In the genomic region with DNA sequence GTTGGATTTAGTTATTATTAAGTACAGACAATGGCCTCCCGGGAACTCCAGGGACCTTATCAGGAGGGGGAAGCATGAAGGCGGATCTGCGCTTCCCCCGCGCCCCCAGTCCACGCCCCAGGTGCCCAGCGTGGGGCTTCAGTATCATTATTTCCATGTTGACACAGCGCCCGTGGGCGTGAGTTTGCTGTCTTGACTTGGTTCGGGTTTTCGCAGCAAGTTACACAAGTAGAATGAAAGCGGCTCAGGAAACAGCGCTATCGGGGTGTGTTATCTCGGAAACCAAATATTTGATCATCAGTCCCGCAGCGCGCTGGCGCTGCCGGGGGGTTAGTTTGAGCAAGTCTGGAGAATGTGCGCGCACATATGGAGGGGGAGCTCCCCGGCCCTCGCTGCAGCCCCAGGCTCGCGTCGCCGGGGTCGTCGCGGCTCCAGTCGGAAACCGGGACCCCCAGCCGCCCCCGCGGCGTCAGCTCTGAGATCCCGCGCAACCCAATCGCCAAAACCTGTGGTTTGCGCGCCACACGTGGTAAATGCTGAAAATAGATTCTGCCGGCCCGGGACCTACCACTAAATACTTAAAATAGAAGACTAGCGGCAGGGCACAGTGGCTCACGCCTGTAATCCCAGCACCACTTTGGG, we compare ENCODE assay signal across 1 cellular context.
TF ChIP-seq lines count a peak whose summit lies in the region.

No MANE protein-coding gene starts in this region.

TF ChIP-seq in HEK293, 187 proteins besides CTCF, POLR2A, EP300 and RAD21 (continued from another document and continues in another):
- TF ChIP-seq, protein P1, sequence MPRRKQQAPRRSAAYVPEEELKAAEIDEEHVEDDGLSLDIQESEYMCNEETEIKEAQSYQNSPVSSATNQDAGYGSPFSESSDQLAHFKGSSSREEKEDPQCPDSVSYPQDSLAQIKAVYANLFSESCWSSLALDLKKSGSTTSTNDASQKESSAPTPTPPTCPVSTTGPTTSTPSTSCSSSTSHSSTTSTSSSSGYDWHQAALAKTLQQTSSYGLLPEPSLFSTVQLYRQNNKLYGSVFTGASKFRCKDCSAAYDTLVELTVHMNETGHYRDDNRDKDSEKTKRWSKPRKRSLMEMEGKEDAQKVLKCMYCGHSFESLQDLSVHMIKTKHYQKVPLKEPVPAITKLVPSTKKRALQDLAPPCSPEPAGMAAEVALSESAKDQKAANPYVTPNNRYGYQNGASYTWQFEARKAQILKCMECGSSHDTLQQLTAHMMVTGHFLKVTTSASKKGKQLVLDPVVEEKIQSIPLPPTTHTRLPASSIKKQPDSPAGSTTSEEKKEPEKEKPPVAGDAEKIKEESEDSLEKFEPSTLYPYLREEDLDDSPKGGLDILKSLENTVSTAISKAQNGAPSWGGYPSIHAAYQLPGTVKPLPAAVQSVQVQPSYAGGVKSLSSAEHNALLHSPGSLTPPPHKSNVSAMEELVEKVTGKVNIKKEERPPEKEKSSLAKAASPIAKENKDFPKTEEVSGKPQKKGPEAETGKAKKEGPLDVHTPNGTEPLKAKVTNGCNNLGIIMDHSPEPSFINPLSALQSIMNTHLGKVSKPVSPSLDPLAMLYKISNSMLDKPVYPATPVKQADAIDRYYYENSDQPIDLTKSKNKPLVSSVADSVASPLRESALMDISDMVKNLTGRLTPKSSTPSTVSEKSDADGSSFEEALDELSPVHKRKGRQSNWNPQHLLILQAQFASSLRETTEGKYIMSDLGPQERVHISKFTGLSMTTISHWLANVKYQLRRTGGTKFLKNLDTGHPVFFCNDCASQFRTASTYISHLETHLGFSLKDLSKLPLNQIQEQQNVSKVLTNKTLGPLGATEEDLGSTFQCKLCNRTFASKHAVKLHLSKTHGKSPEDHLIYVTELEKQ (tag by site-specific recombination; IDR thresholded peaks at IDR 0.05; ENCODE audit: borderline replicate concordance): no peak
- TF ChIP-seq ZSCAN23 (tag by site-specific recombination; IDR thresholded peaks at IDR 0.05): no peak
- TF ChIP-seq ZFP3 (tag by site-specific recombination; IDR thresholded peaks at IDR 0.05; ENCODE audit: low read depth): no peak
- peak; percentile 99 for TF ChIP-seq ZFHX2 (tag by site-specific recombination; conservative IDR thresholded peaks at IDR 0.05)
- TF ChIP-seq ZNF292 (tag by site-specific recombination; IDR thresholded peaks at IDR 0.05; ENCODE audit: borderline replicate concordance, low read depth): no peak
- no peak for TF ChIP-seq ZNF391 (tag by site-specific recombination; IDR thresholded peaks at IDR 0.05; ENCODE audit: borderline replicate concordance, low read depth)
- 0 out of 2 replicates have a peak, but pooled peaks have one; percentile 15 for TF ChIP-seq SP7 (tag by site-specific recombination; IDR thresholded peaks at IDR 0.05)
- TF ChIP-seq ZBTB8A (tag by site-specific recombination; IDR thresholded peaks at IDR 0.05): peak; percentile 93
- TF ChIP-seq TRIM28 (IDR thresholded peaks at IDR 0.05; ENCODE audit: borderline replicate concordance, low read length): no peak
- TF ChIP-seq ZNF660 (tag by site-specific recombination; IDR thresholded peaks at IDR 0.05): no peak; the same call in 1 of the 2 replicates
- no peak for TF ChIP-seq ZNF658 (tag by site-specific recombination; IDR thresholded peaks at IDR 0.05)
- TF ChIP-seq, protein P2, sequence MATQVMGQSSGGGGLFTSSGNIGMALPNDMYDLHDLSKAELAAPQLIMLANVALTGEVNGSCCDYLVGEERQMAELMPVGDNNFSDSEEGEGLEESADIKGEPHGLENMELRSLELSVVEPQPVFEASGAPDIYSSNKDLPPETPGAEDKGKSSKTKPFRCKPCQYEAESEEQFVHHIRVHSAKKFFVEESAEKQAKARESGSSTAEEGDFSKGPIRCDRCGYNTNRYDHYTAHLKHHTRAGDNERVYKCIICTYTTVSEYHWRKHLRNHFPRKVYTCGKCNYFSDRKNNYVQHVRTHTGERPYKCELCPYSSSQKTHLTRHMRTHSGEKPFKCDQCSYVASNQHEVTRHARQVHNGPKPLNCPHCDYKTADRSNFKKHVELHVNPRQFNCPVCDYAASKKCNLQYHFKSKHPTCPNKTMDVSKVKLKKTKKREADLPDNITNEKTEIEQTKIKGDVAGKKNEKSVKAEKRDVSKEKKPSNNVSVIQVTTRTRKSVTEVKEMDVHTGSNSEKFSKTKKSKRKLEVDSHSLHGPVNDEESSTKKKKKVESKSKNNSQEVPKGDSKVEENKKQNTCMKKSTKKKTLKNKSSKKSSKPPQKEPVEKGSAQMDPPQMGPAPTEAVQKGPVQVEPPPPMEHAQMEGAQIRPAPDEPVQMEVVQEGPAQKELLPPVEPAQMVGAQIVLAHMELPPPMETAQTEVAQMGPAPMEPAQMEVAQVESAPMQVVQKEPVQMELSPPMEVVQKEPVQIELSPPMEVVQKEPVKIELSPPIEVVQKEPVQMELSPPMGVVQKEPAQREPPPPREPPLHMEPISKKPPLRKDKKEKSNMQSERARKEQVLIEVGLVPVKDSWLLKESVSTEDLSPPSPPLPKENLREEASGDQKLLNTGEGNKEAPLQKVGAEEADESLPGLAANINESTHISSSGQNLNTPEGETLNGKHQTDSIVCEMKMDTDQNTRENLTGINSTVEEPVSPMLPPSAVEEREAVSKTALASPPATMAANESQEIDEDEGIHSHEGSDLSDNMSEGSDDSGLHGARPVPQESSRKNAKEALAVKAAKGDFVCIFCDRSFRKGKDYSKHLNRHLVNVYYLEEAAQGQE (tag by site-specific recombination; IDR thresholded peaks at IDR 0.05): no peak
- no peak for TF ChIP-seq ZNF169 (tag by site-specific recombination; IDR thresholded peaks at IDR 0.05)
- no peak for TF ChIP-seq HOXA7 (CRISPR knock-in tag; IDR thresholded peaks at IDR 0.05; ENCODE audit: borderline replicate concordance)
- TF ChIP-seq ZNF776 (tag by site-specific recombination; IDR thresholded peaks at IDR 0.05; ENCODE audit: borderline replicate concordance): no peak
- peak; percentile 30; the same call in 1 of the 2 replicates for TF ChIP-seq KLF9 (tag by site-specific recombination; IDR thresholded peaks at IDR 0.05; ENCODE audit: low read depth)
- TF ChIP-seq ZNF843 (tag by site-specific recombination; IDR thresholded peaks at IDR 0.05): no peak
- no peak for TF ChIP-seq WT1 (tag by site-specific recombination; IDR thresholded peaks at IDR 0.05)
- no peak; the same call in 1 of the 2 replicates for TF ChIP-seq ZNF561 (tag by site-specific recombination; IDR thresholded peaks at IDR 0.05; ENCODE audit: borderline replicate concordance)
- TF ChIP-seq, protein P3, sequence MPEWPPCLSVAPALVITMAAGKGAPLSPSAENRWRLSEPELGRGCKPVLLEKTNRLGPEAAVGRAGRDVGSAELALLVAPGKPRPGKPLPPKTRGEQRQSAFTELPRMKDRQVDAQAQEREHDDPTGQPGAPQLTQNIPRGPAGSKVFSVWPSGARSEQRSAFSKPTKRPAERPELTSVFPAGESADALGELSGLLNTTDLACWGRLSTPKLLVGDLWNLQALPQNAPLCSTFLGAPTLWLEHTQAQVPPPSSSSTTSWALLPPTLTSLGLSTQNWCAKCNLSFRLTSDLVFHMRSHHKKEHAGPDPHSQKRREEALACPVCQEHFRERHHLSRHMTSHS (tag by site-specific recombination; IDR thresholded peaks at IDR 0.05): no peak
- no peak for TF ChIP-seq ZNF433 (tag by site-specific recombination; IDR thresholded peaks at IDR 0.05; ENCODE audit: low read depth)
- TF ChIP-seq ZSCAN16 (tag by site-specific recombination; IDR thresholded peaks at IDR 0.05): no peak
- TF ChIP-seq ZNF530 (tag by site-specific recombination; IDR thresholded peaks at IDR 0.05; ENCODE audit: low read depth): no peak
- no peak for TF ChIP-seq PRDM1 (tag by site-specific recombination; IDR thresholded peaks at IDR 0.05)
- TF ChIP-seq, protein P4, sequence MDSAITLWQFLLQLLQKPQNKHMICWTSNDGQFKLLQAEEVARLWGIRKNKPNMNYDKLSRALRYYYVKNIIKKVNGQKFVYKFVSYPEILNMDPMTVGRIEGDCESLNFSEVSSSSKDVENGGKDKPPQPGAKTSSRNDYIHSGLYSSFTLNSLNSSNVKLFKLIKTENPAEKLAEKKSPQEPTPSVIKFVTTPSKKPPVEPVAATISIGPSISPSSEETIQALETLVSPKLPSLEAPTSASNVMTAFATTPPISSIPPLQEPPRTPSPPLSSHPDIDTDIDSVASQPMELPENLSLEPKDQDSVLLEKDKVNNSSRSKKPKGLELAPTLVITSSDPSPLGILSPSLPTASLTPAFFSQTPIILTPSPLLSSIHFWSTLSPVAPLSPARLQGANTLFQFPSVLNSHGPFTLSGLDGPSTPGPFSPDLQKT (IDR thresholded peaks at IDR 0.05; ENCODE audit: borderline replicate concordance, low read depth, low read length): no peak
- TF ChIP-seq, protein P5, sequence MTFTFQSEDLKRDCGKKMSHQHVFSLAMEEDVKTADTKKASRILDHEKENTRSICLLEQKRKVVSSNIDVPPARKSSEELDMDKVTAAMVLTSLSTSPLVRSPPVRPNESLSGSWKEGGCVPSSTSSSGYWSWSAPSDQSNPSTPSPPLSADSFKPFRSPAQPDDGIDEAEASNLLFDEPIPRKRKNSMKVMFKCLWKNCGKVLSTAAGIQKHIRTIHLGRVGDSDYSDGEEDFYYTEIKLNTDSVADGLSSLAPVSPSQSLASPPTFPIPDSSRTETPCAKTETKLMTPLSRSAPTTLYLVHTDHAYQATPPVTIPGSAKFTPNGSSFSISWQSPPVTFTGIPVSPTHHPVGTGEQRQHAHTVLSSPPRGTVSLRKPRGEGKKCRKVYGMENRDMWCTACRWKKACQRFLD (tag by site-specific recombination; IDR thresholded peaks at IDR 0.05): no peak
- no peak for TF ChIP-seq ZNF555 (tag by site-specific recombination; conservative IDR thresholded peaks at IDR 0.05)
- TF ChIP-seq ZNF76 (tag by site-specific recombination; IDR thresholded peaks at IDR 0.05; ENCODE audit: borderline replicate concordance, low read depth): no peak
- TF ChIP-seq ZNF549 (tag by site-specific recombination; IDR thresholded peaks at IDR 0.05): no peak
- no peak for TF ChIP-seq ZNF274 (IDR thresholded peaks at IDR 0.05; ENCODE audit: low read length)
- TF ChIP-seq ZNF274 (tag by site-specific recombination; IDR thresholded peaks at IDR 0.05; ENCODE audit: borderline replicate concordance): no peak
- TF ChIP-seq ZNF133 (tag by site-specific recombination; IDR thresholded peaks at IDR 0.05): no peak
- no peak for TF ChIP-seq ZNF138 (tag by site-specific recombination; IDR thresholded peaks at IDR 0.05; ENCODE audit: borderline replicate concordance)
- no peak for TF ChIP-seq ZNF266 (tag by site-specific recombination; IDR thresholded peaks at IDR 0.05; ENCODE audit: low read depth)
- TF ChIP-seq HOXD13 (CRISPR knock-in tag; IDR thresholded peaks at IDR 0.05; ENCODE audit: borderline replicate concordance): no peak
- no peak for TF ChIP-seq ZNF175 (tag by site-specific recombination; IDR thresholded peaks at IDR 0.05)
- no peak for TF ChIP-seq ZNF610 (tag by site-specific recombination; IDR thresholded peaks at IDR 0.05; ENCODE audit: borderline replicate concordance)
- TF ChIP-seq SETDB1 (IDR thresholded peaks at IDR 0.05; ENCODE audit: insufficient read length, low read length): no peak
- 0 out of 2 replicates have a peak, but pooled peaks have one; percentile 16 for TF ChIP-seq ZNF24 (tag by site-specific recombination; IDR thresholded peaks at IDR 0.05)
- no peak for TF ChIP-seq GLI4 (tag by site-specific recombination; IDR thresholded peaks at IDR 0.05)
- peak; percentile 94 for TF ChIP-seq ZIC2 (tag by site-specific recombination; IDR thresholded peaks at IDR 0.05)
- no peak for TF ChIP-seq SCRT1 (tag by site-specific recombination; IDR thresholded peaks at IDR 0.05; ENCODE audit: borderline replicate concordance)
- no peak for TF ChIP-seq ZNF626 (tag by site-specific recombination; IDR thresholded peaks at IDR 0.05)
- TF ChIP-seq, protein P6, sequence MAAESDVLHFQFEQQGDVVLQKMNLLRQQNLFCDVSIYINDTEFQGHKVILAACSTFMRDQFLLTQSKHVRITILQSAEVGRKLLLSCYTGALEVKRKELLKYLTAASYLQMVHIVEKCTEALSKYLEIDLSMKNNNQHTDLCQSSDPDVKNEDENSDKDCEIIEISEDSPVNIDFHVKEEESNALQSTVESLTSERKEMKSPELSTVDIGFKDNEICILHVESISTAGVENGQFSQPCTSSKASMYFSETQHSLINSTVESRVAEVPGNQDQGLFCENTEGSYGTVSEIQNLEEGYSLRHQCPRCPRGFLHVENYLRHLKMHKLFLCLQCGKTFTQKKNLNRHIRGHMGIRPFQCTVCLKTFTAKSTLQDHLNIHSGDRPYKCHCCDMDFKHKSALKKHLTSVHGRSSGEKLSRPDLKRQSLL (tag by site-specific recombination; IDR thresholded peaks at IDR 0.05): no peak
- TF ChIP-seq ZNF529 (tag by site-specific recombination; IDR thresholded peaks at IDR 0.05; ENCODE audit: insufficient replicate concordance): no peak
- TF ChIP-seq SCRT2 (tag by site-specific recombination; IDR thresholded peaks at IDR 0.05): peak; percentile 16; the same call in 1 of the 2 replicates
- TF ChIP-seq KLF7 (tag by site-specific recombination; IDR thresholded peaks at IDR 0.05; ENCODE audit: borderline replicate concordance): no peak
- TF ChIP-seq KLF10 (tag by site-specific recombination; IDR thresholded peaks at IDR 0.05): no peak
- TF ChIP-seq ZNF341 (tag by site-specific recombination; IDR thresholded peaks at IDR 0.05; ENCODE audit: low read depth): peak; percentile 63
- TF ChIP-seq, protein P7, sequence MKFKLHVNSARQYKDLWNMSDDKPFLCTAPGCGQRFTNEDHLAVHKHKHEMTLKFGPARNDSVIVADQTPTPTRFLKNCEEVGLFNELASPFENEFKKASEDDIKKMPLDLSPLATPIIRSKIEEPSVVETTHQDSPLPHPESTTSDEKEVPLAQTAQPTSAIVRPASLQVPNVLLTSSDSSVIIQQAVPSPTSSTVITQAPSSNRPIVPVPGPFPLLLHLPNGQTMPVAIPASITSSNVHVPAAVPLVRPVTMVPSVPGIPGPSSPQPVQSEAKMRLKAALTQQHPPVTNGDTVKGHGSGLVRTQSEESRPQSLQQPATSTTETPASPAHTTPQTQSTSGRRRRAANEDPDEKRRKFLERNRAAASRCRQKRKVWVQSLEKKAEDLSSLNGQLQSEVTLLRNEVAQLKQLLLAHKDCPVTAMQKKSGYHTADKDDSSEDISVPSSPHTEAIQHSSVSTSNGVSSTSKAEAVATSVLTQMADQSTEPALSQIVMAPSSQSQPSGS (tag by site-specific recombination; IDR thresholded peaks at IDR 0.05; ENCODE audit: low read depth): no peak
- TF ChIP-seq, protein P8, sequence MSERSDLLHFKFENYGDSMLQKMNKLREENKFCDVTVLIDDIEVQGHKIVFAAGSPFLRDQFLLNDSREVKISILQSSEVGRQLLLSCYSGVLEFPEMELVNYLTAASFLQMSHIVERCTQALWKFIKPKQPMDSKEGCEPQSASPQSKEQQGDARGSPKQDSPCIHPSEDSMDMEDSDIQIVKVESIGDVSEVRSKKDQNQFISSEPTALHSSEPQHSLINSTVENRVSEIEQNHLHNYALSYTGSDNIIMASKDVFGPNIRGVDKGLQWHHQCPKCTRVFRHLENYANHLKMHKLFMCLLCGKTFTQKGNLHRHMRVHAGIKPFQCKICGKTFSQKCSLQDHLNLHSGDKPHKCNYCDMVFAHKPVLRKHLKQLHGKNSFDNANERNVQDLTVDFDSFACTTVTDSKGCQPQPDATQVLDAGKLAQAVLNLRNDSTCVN (tag by site-specific recombination; optimal IDR thresholded peaks at IDR 0.05): peak; percentile 60
- TF ChIP-seq REPIN1 (tag by site-specific recombination; IDR thresholded peaks at IDR 0.05; ENCODE audit: low read depth): no peak
- no peak for TF ChIP-seq ZNF184 (tag by site-specific recombination; IDR thresholded peaks at IDR 0.05)
- peak; percentile 42; the same call in 1 of the 2 replicates for TF ChIP-seq ZBTB7A (tag by site-specific recombination; IDR thresholded peaks at IDR 0.05; ENCODE audit: low read depth)
- TF ChIP-seq ZNF366 (tag by site-specific recombination; conservative IDR thresholded peaks at IDR 0.05): no peak
